ENCODE assay signal across 1 cellular context in the genomic region with DNA sequence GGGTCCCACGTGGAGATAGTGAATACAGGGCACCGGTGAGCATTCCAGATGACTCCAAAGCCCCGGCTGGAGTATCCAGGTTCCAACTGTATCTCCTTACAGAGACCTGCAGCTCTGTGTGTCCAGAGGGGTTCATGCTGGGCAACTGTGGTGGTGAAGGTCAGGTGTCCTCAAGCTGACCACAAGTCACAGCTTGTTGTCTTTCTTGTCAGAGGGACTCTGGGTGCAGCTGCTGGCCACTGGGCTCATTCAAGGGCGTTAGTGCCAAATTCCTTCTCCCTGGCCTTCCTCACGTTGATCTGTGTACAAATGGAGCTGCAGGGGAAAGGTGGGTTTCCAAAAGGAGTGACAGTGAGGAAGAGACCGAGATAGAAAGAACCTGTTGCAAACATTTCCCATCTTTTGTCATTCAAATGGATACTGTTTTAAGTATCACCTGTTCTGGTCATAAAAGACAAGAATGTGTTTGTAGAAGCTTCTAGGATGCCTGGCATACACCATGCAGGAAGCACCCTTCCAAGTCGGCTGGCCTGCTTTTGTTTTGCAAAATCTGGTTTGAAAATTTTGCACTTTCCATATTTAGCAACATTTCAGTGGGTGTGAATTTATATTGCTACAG.
TF ChIP-seq lines count a peak whose summit lies in the region.

No MANE protein-coding gene starts in this region.

TF ChIP-seq in H1, 55 proteins besides CTCF, POLR2A, EP300 and RAD21:
- TF ChIP-seq BACH1 (IDR thresholded peaks at IDR 0.05; ENCODE audit: low read length): no peak
- no peak for TF ChIP-seq SP2 (IDR thresholded peaks at IDR 0.05; ENCODE audit: low read length)
- no peak for TF ChIP-seq TBP (IDR thresholded peaks at IDR 0.05; ENCODE audit: low read depth, low read length)
- no peak for TF ChIP-seq CEBPB (IDR thresholded peaks at IDR 0.05; ENCODE audit: low read depth, low read length)
- TF ChIP-seq, protein P1, sequence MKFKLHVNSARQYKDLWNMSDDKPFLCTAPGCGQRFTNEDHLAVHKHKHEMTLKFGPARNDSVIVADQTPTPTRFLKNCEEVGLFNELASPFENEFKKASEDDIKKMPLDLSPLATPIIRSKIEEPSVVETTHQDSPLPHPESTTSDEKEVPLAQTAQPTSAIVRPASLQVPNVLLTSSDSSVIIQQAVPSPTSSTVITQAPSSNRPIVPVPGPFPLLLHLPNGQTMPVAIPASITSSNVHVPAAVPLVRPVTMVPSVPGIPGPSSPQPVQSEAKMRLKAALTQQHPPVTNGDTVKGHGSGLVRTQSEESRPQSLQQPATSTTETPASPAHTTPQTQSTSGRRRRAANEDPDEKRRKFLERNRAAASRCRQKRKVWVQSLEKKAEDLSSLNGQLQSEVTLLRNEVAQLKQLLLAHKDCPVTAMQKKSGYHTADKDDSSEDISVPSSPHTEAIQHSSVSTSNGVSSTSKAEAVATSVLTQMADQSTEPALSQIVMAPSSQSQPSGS (IDR thresholded peaks at IDR 0.05; ENCODE audit: low read length): no peak
- TF ChIP-seq RBBP5 (IDR thresholded peaks at IDR 0.05; ENCODE audit: borderline replicate concordance, low read depth, low read length): no peak
TF ChIP-seq in H1: peak in this region for 0.
